ENCODE assay signal across 12 cellular contexts in the genomic region with DNA sequence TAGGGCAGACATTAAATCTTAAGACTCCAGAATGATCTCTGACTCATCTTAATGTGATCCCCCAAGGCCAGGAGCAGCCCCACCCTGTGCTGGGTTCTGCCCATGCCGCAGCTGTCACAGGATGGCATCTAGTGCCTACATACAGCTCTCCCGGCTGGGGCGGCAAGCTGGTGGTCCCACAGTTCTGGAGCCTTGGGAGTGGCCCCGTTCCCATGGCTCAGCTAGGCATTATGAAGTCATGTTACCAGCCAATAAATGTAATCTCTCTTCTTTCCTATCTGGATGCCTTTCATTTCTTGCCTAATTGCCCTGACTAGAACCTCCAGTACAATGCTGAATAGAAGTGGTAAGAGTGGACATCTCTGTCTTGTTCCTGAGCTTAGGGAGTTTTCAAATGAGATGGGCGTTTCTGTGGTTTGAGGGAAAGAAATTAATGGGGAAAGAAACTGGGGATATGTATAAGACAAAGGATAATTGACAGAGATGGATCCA.
DNase-seq lines count a peak whose midpoint lies in the region; ATAC-seq and TF ChIP-seq lines count a peak whose summit lies in the region.
"Had no signal": no experiment of that assay in that cellular context is flagged by ENCODE, and none has a peak within 500 bp of the region (broad histone marks: within the 10 kb centered on the region; RNA-seq: fewer than 3 reads in every experiment).

No MANE protein-coding gene starts in this region.

- H2BK15ac ChIP-seq in IMR-90 (ENCODE audit: low read depth, low read length): no peak overlapping the region

- CTCF ChIA-PET in CD4-positive, alpha-beta T cell (lab: Charles Lee): interaction anchor here (0.8 kb wide), 1 partner anchor 117 kb away, joined by 3 read pairs; no protein-coding TSS in a partner anchor
- CTCF ChIA-PET in IMR-90 (lab: Yijun Ruan, JAX): interaction anchor here (1.0 kb wide), 1 partner anchor 35 kb away, joined by 3 read pairs; no protein-coding TSS in a partner anchor
- CTCF ChIA-PET in naive thymus-derived CD4-positive, alpha-beta T cell (lab: Charles Lee): no interaction called here

- no peak overlapping the region for H3K4ac ChIP-seq in IMR-90 (ENCODE audit: low read depth, low read length)

- TF ChIP-seq RAD21 in IMR-90 (IDR thresholded peaks at IDR 0.05; ENCODE audit: low read length): no peak

- H3K56ac ChIP-seq in IMR-90 (ENCODE audit: extremely low read depth, insufficient read depth, low read length): no peak overlapping the region

- BruUV-seq in IMR-90 (replicated peaks; lab: Mats Ljungman, UMichigan): no TSS peak

- in situ Hi-C loops in IMR-90 (cut with MboI; ENCODE audit: low sequenced_read_pairs): no loop called here

- dilution Hi-C loops in IMR-90 (cut with HindIII; ENCODE audit: low sequenced_read_pairs, unreplicated experiment): no loop called here

- H3K9me1 ChIP-seq in IMR-90 (ENCODE audit: insufficient read depth, low read length): peaks cover 6% of the 10 kb centered on the region; the same call in 1 of the 2 replicates

- H3K4me1 Mint-ChIP-seq in CD4-positive, alpha-beta T cell (ENCODE audit: low read depth): peaks cover 25% of the 10 kb centered on the region
- H3K4me1 Mint-ChIP-seq in central memory CD8-positive, alpha-beta T cell: peaks cover 23% of the 10 kb centered on the region
- H3K4me1 Mint-ChIP-seq in naive thymus-derived CD4-positive, alpha-beta T cell: peaks cover 3 to 22% (median 15%) of the 10 kb centered on the region in 7 donors

- no peaks in the 10 kb centered on the region for H3K27me3 Mint-ChIP-seq in CD4-positive, alpha-beta T cell
- H3K27me3 Mint-ChIP-seq in central memory CD8-positive, alpha-beta T cell: no peaks in the 10 kb centered on the region
- no peaks in the 10 kb centered on the region for H3K27me3 Mint-ChIP-seq in naive thymus-derived CD4-positive, alpha-beta T cell

- no peak overlapping the region for H3K4me2 ChIP-seq in IMR-90 (ENCODE audit: low read depth, low read length)

- peaks cover 0 to 3% of the 10 kb centered on the region in 2 experiments; a peak in 1 of 4 replicates for H3K79me1 ChIP-seq in IMR-90 (ENCODE audit: low read depth in 1 of 2, low read length in 2 of 2)

- H2BK120ac ChIP-seq in IMR-90 (ENCODE audit: low read depth, low read length): no peak overlapping the region

- H2BK5ac ChIP-seq in IMR-90 (ENCODE audit: low read depth, low read length, poor library complexity, severe bottlenecking): no peak overlapping the region

- no peak overlapping the region for H3K27ac ChIP-seq in CD4-positive, alpha-beta T cell (ENCODE audit: low read depth, low read length)
- H3K27ac ChIP-seq in IMR-90 (ENCODE audit: insufficient read depth, low read length): no peak overlapping the region
- no peak overlapping the region for H3K27ac ChIP-seq in naive thymus-derived CD4-positive, alpha-beta T cell (ENCODE audit: low read depth, low read length)
- H3K27ac ChIP-seq: prostate gland had no signal

- TF ChIP-seq POLR2A in IMR-90 (IDR thresholded peaks at IDR 0.05; ENCODE audit: low read depth, low read length): no peak

- POLR2A ChIA-PET in CD4-positive, alpha-beta T cell (lab: Charles Lee): no interaction called here
- POLR2A ChIA-PET in IMR-90 (lab: Charles Lee; ENCODE audit: unreplicated experiment): interaction anchor here (0.6 kb wide), 1 partner anchor 36 kb away, joined by 3 read pairs; no protein-coding TSS in a partner anchor
- POLR2A ChIA-PET in naive thymus-derived CD4-positive, alpha-beta T cell (lab: Charles Lee): no interaction called here

- ATAC-seq in CD4-positive, alpha-beta T cell (ENCODE audit: poor library complexity): no peak
- ATAC-seq in IMR-90 (ENCODE audit: low read depth): peak; percentile 54
- ATAC-seq in central memory CD8-positive, alpha-beta T cell (replicated peaks; ENCODE audit: extremely low read depth, poor library complexity, severe bottlenecking): no peak
- peak; percentile 26 for ATAC-seq in naive thymus-derived CD4-positive, alpha-beta T cell
- ATAC-seq in GM21526 (IDR thresholded peaks at IDR 0.05; ENCODE audit: low FRiP score, unreplicated experiment): no peak
- ATAC-seq in GM19035 (IDR thresholded peaks at IDR 0.05; ENCODE audit: unreplicated experiment): no peak

- H3K4me1 ChIP-seq in IMR-90 (ENCODE audit: control insufficient read depth, insufficient read depth, low read length): peaks cover 2% of the 10 kb centered on the region; the same call in 1 of the 2 replicates
- H3K4me1 ChIP-seq in naive thymus-derived CD4-positive, alpha-beta T cell (ENCODE audit: control insufficient read depth in 2 of 2, insufficient read depth in 2 of 2, low read length in 2 of 2): no peaks in the 10 kb centered on the region
- H3K4me1 ChIP-seq: prostate gland had no signal

- no peaks in the 10 kb centered on the region for H3K9me3 Mint-ChIP-seq in CD4-positive, alpha-beta T cell
- no peaks in the 10 kb centered on the region for H3K9me3 Mint-ChIP-seq in central memory CD8-positive, alpha-beta T cell
- H3K9me3 Mint-ChIP-seq in naive thymus-derived CD4-positive, alpha-beta T cell: peaks cover 0 to 26% (median 0%) of the 10 kb centered on the region in 11 donors

- H3K4me3 Mint-ChIP-seq in CD4-positive, alpha-beta T cell: no peak overlapping the region
- no peak overlapping the region for H3K4me3 Mint-ChIP-seq in central memory CD8-positive, alpha-beta T cell
- H3K4me3 Mint-ChIP-seq in naive thymus-derived CD4-positive, alpha-beta T cell: peak overlapping the region in 3 of 10 donors; percentile 10 to 18 (median 11)

- H3K27me3 ChIP-seq in CD4-positive, alpha-beta T cell (ENCODE audit: control insufficient read depth, insufficient read depth, low read length): no peaks in the 10 kb centered on the region
- no peaks in the 10 kb centered on the region for H3K27me3 ChIP-seq in IMR-90 (ENCODE audit: control insufficient read depth, insufficient read depth, low read length)
- no peaks in the 10 kb centered on the region for H3K27me3 ChIP-seq in naive thymus-derived CD4-positive, alpha-beta T cell (ENCODE audit: control insufficient read depth in 2 of 2, insufficient read depth in 2 of 2, low read length in 2 of 2)

- TF ChIP-seq CTCF in CD4-positive, alpha-beta T cell (IDR thresholded peaks at IDR 0.05): no peak
- TF ChIP-seq CTCF in IMR-90 (conservative IDR thresholded peaks at IDR 0.05; ENCODE audit: low read depth, low read length): no peak

- H4K8ac ChIP-seq in IMR-90 (ENCODE audit: low read depth in 2 of 2, low read length in 2 of 2): no peak overlapping the region

- 100% methylated on average over 2 of the region's 5 CpGs; no CpG with 5 or more reads in 1 of the 2 experiments for WGBS in IMR-90 (ENCODE audit: extremely low coverage in 2 of 2, insufficient read length in 1 of 2), 2 experiments

- no peak overlapping the region for H2AK5ac ChIP-seq in IMR-90 (ENCODE audit: low read depth, low read length)

- no peak overlapping the region for H3K4me3 ChIP-seq in IMR-90 (ENCODE audit: insufficient read depth, low read depth, low read length)
- no peak overlapping the region for H3K4me3 ChIP-seq in naive thymus-derived CD4-positive, alpha-beta T cell (ENCODE audit: low read length)
- H3K4me3 ChIP-seq: prostate gland had no signal

- H3K9me3 ChIP-seq in CD4-positive, alpha-beta T cell (ENCODE audit: control insufficient read depth, low read length): no peaks in the 10 kb centered on the region
- no peaks in the 10 kb centered on the region for H3K9me3 ChIP-seq in IMR-90 (ENCODE audit: control insufficient read depth, insufficient read depth, low read length)
- H3K9me3 ChIP-seq in naive thymus-derived CD4-positive, alpha-beta T cell (ENCODE audit: control insufficient read depth in 2 of 3, low read length in 3 of 3): no peaks in the 10 kb centered on the region
- H3K9me3 ChIP-seq: prostate gland had no signal

- H2AK9ac ChIP-seq in IMR-90 (replicated peaks; ENCODE audit: low read depth, low read length, poor library complexity): no peak overlapping the region

- no peak overlapping the region for H2AFZ ChIP-seq in IMR-90 (replicated peaks; ENCODE audit: low read length, poor library complexity)

- peak in 1 of 10 experiments; percentile 30 for DNase-seq in CD4-positive, alpha-beta T cell
- DNase-seq in IMR-90 (no peak), NCI-H345 (lab: John Stamatoyannopoulos, UW) (no peak), cerebellum (ENCODE audit: low spot score) (no peak)
- no peak for DNase-seq in central memory CD8-positive, alpha-beta T cell (ENCODE audit: low spot score in 2 of 2)
- DNase-seq in naive thymus-derived CD4-positive, alpha-beta T cell: no peak
- DNase-seq: activated CD8-positive, alpha-beta memory T cell treated with anti-CD3 and anti-CD28 coated beads for 24 hours; hippocampal formation; NCI-H2171 had no signal

- H4K20me1 ChIP-seq in IMR-90 (ENCODE audit: insufficient read depth, low read length): no peaks in the 10 kb centered on the region

- peak overlapping the region; percentile 12; the same call in 1 of the 2 replicates for H4K91ac ChIP-seq in IMR-90 (ENCODE audit: insufficient read depth, low read depth, low read length)

- H3K36me3 ChIP-seq in IMR-90 (ENCODE audit: control insufficient read depth, insufficient read depth, low read length): peaks cover 18% of the 10 kb centered on the region; the same call in 1 of the 2 replicates
- peaks cover 33 to 82% (median 46%) of the 10 kb centered on the region in 3 experiments for H3K36me3 ChIP-seq in naive thymus-derived CD4-positive, alpha-beta T cell (ENCODE audit: control insufficient read depth in 2 of 3, insufficient read depth in 3 of 3, low read length in 3 of 3)
- H3K36me3 ChIP-seq: prostate gland had no signal

- H3K18ac ChIP-seq in IMR-90 (ENCODE audit: low read depth, low read length): no peak overlapping the region

- no peak overlapping the region for H3K14ac ChIP-seq in IMR-90 (replicated peaks; ENCODE audit: low read depth, low read length)

- no peak overlapping the region for H3K9ac ChIP-seq in IMR-90 (ENCODE audit: low read depth, low read length)

- H2BK20ac ChIP-seq in IMR-90 (ENCODE audit: low read depth, low read length): no peak overlapping the region

- peaks cover 94% of the 10 kb centered on the region for H3K36me3 Mint-ChIP-seq in CD4-positive, alpha-beta T cell (ENCODE audit: low read depth)
- H3K36me3 Mint-ChIP-seq in central memory CD8-positive, alpha-beta T cell (ENCODE audit: insufficient read depth): peaks cover 77% of the 10 kb centered on the region
- H3K36me3 Mint-ChIP-seq in naive thymus-derived CD4-positive, alpha-beta T cell: peaks cover 0 to 34% (median 17%) of the 10 kb centered on the region in 5 donors

- no peak overlapping the region for H4K5ac ChIP-seq in IMR-90 (ENCODE audit: low read depth, low read length)

- no peak overlapping the region for H3K23ac ChIP-seq in IMR-90 (ENCODE audit: low read depth, low read length)

- intact Hi-C loops in CD4-positive, alpha-beta T cell (cut with DNase I, micrococcal nuclease): no loop called here
- intact Hi-C loops in IMR-90 (cut with micrococcal nuclease): no loop called here
- intact Hi-C loops in naive thymus-derived CD4-positive, alpha-beta T cell (cut with micrococcal nuclease): no loop called here

- H3K27ac Mint-ChIP-seq in CD4-positive, alpha-beta T cell: peak overlapping the region; percentile 38
- H3K27ac Mint-ChIP-seq in central memory CD8-positive, alpha-beta T cell (ENCODE audit: low read depth): peak overlapping the region; percentile 40
- peak overlapping the region in 8 of 9 donors; percentile 2 to 67 (median 24) for H3K27ac Mint-ChIP-seq in naive thymus-derived CD4-positive, alpha-beta T cell

TF ChIP-seq in IMR-90, 13 proteins besides CTCF, POLR2A, EP300 and RAD21 (continues in another document):
- TF ChIP-seq MAZ (IDR thresholded peaks at IDR 0.05; ENCODE audit: borderline replicate concordance, low read depth, low read length): no peak

Comparison
In these comparisons a context has a peak if more than half of its experiments do, and no peak if none do; other contexts are left out.
1. ATAC-seq: peak in IMR-90 (single experiment) and naive thymus-derived CD4-positive, alpha-beta T cell (single experiment); none in CD4-positive, alpha-beta T cell (single experiment), central memory CD8-positive, alpha-beta T cell (single experiment), GM21526 (single experiment) and GM19035 (single experiment).
2. Peak in every context shown above with its lines, with median percentiles within 50 percentile points of each other: H3K27ac Mint-ChIP-seq.